12 cellular contexts compared by ENCODE assay signal in the genomic region with DNA sequence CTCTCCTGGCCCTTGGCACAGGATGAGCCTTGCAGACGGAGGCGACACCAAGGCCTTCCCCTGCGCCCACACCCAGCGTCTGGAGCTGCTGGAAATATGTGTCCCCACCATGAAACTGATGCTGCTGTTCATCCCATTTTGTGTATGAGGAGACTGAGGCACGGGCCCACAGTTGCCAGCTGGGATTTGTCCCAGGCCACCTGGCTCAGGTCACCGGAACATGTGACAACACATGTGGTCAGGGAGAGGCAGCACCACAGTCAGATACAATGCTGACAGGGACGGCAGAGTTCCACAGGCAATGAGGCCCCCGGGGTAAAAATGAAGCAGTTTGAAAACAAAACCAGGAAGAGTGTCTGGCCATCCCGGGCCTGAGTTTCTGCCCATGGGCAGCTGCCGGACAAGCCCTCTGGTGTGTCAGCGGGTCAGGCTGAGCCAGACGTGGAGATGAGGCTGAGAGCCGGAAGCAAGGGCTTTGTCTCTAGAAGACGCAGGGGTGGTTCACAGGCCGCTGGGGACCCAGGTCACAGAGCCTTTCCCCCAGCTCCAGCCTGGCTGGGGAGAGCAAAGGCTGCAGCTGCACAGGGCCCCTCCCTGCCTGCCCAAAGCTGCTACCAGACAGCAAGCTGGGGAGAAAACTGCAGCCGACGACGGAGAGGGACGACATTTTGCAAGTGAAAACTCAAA.
A peak's percentile ranks its signal among the peaks of the same experiment; 100 is the strongest.
DNase-seq lines count a peak whose midpoint lies in the region; ATAC-seq and TF ChIP-seq lines count a peak whose summit lies in the region.
"Had no signal": no experiment of that assay in that cellular context is flagged by ENCODE, and none has a peak within 500 bp of the region (broad histone marks: within the 10 kb centered on the region; RNA-seq: fewer than 3 reads in every experiment).

No MANE protein-coding gene starts in this region.

- no peak for ATAC-seq in body of pancreas

- no peak for TF ChIP-seq POLR2A in body of pancreas (IDR thresholded peaks at IDR 0.05)

- peak; percentile 56 for DNase-seq in ELF-1 (ENCODE audit: low read depth, low spot score)
- peak; percentile 1 to 14 (median 8) for DNase-seq in body of pancreas
- DNase-seq in right atrium auricular region (ENCODE audit: low spot score): peak; percentile 58
- DNase-seq in posterior cingulate gyrus: peak in 8 of 10 donors; percentile 2 to 88 (median 33)
- no peak for DNase-seq in NOMO-1 treated with dmso at 0.1 percent for 144 hours (lab: John Stamatoyannopoulos, UW; ENCODE audit: unreplicated experiment)
- no peak for DNase-seq in NK-92 (lab: John Stamatoyannopoulos, UW; ENCODE audit: unreplicated experiment)
- DNase-seq in NCI-H1694 treated with DMSO at 0.1 percent for 48 hours (lab: John Stamatoyannopoulos, UW): no peak
- no peak for DNase-seq in germinal center (ENCODE audit: low spot score)
- DNase-seq: activated CD4-positive, alpha-beta T cell treated with anti-CD3 and anti-CD28 coated beads, Interleukin-2, amount 50 U/mL, for 4 hours; NCI-H1417 treated with DMSO at 0.1 percent for 48 hours had no signal

- intact Hi-C loops in body of pancreas (cut with DNase I): no loop called here
- intact Hi-C loops in posterior cingulate gyrus (cut with DNase I): no loop called here

- 84 to 92% methylated on average over 19 of the region's 19 CpGs for WGBS in body of pancreas, 2 donors

- H3K27me3 ChIP-seq in body of pancreas (no peaks in the 10 kb centered on the region), right atrium auricular region (no peaks in the 10 kb centered on the region)

- H3K9me3 ChIP-seq in body of pancreas (no peaks in the 10 kb centered on the region), right atrium auricular region (no peaks in the 10 kb centered on the region)

- H3K27ac ChIP-seq in body of pancreas: no peak overlapping the region
- peak overlapping the region in 1 of 2 donors; percentile 43 for H3K27ac ChIP-seq in right atrium auricular region
- H3K27ac ChIP-seq: epithelial cell of prostate, parathyroid adenoma had no signal

- H3K4me1 ChIP-seq in body of pancreas: peaks cover 22% of the 10 kb centered on the region
- peaks cover 0 to 33% of the 10 kb centered on the region in 2 donors for H3K4me1 ChIP-seq in right atrium auricular region
- H3K4me1 ChIP-seq: parathyroid adenoma had no signal

- no peaks in the 10 kb centered on the region for H3K36me3 ChIP-seq in body of pancreas (replicated peaks in 1 of 2; ENCODE audit: insufficient read depth in 1 of 2, low read depth in 2 of 2)
- no peaks in the 10 kb centered on the region for H3K36me3 ChIP-seq in right atrium auricular region

- H3K4me3 ChIP-seq in body of pancreas (no peak overlapping the region), right atrium auricular region (no peak overlapping the region)

- no peak for TF ChIP-seq CTCF in body of pancreas (IDR thresholded peaks at IDR 0.05)
- no peak for TF ChIP-seq CTCF in right atrium auricular region (IDR thresholded peaks at IDR 0.05)

Comparison
In these comparisons a context has a peak if more than half of its experiments do, and no peak if none do; other contexts are left out.
1. DNase-seq: peak in ELF-1 (single experiment), body of pancreas (4 of 4), right atrium auricular region (single experiment) and posterior cingulate gyrus (8 of 10); none in NOMO-1 treated with dmso at 0.1 percent for 144 hours (single experiment), NK-92 (single experiment), NCI-H1694 treated with DMSO at 0.1 percent for 48 hours (single experiment) and germinal center (single experiment).